ENCODE assay signal across 20 cellular contexts in genomic region chr15:33396457-33396856, GRCh38.
"Had no signal": no experiment of that assay in that cellular context is flagged by ENCODE, and none has a peak within 500 bp of the region (broad histone marks: within the 10 kb centered on the region; RNA-seq: fewer than 3 reads in every experiment).

No MANE protein-coding gene starts in this region.

- H3K4me3 ChIP-seq: K562 had no signal

- H3K27me3 Mint-ChIP-seq: IgD-negative memory B cell had no signal

- H3K9me3 ChIP-seq: SK-N-SH had no signal

- H3K4me2 ChIP-seq: KMS-11, SK-N-SH had no signal

- H3K27ac ChIP-seq: HL-60, KMS-11, RWPE1 had no signal

- DNase-seq: Kasumi-1, MM.1S, NCI-H1092 treated with DMSO at 0.1 percent for 48 hours, NCI-H1436, NCI-H187, NCI-H2029 treated with DMSO at 0.1 percent for 48 hours, NCI-H2227 treated with DMSO at 0.1 percent for 48 hours, NCI-H524, NCI-H526 treated with DMSO at 0.1 percent for 48 hours, NCI-H748 treated with DMSO at 0.1 percent for 48 hours, PC-3, SHP77, SK-N-SH, SW 1271 had no signal

- H3K36me3 Mint-ChIP-seq: IgD-negative memory B cell had no signal

- H3K9me2 ChIP-seq: SK-N-SH had no signal

- H3K4me3 Mint-ChIP-seq: IgD-negative memory B cell had no signal

- H3K4me1 Mint-ChIP-seq: IgD-negative memory B cell had no signal

- ATAC-seq: K562, Panc1, PC-3 had no signal

- H3K27ac Mint-ChIP-seq: IgD-negative memory B cell had no signal
